ENCODE assay signal across 39 cellular contexts in the genomic region with DNA sequence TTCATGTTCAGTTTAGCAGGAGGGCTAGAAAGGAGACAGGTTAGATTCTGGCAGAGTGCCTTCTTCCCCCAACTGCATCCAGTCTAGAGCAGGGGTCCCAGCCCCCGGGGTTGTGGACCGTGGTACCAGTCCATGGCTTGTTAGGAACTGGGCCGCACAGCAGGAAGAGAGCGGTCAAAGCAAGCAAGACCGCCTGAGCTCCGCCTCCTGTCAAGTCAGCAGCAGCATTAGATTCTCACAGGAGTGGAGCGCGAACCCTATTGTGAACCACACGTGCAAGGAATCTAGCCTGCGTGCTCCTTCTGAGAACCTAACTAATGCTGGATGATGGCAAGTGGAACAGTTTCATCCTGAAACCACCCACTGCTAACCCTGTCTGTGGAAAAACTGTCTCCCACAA.
"Had no signal": no experiment of that assay in that cellular context is flagged by ENCODE, and none has a peak within 500 bp of the region (broad histone marks: within the 10 kb centered on the region; RNA-seq: fewer than 3 reads in every experiment).

No MANE protein-coding gene starts in this region.

- H3K9me3 Mint-ChIP-seq: activated B cell treated with CpG ODN at 0.5 μM for 24 hours; activated CD4-positive, alpha-beta memory T cell treated with anti-CD3 and anti-CD28 coated beads for 36 hours; activated CD4-positive, alpha-beta T cell treated with anti-CD3 and anti-CD28 coated beads, Interleukin-2, amount 10 ng/mL, durations not matched to agents 24 days and 14 days; activated CD8-positive, alpha-beta T cell treated with anti-CD3 and anti-CD28 coated beads for 36 hours; activated naive CD4-positive, alpha-beta T cell treated with anti-CD3 and anti-CD28 coated beads for 36 hours; activated naive CD4-positive, alpha-beta T cell treated with anti-CD3 and anti-CD28 coated beads, Interleukin-2, amount 50 U/mL, for 72 hours; activated naive CD8-positive, alpha-beta T cell treated with anti-CD3 and anti-CD28 coated beads for 36 hours; activated T-cell treated with anti-CD3 and anti-CD28 coated beads, Interleukin-2, amount 50 U/mL, for 4 hours; activated T-cell treated with anti-CD3 and anti-CD28 coated beads, Interleukin-2, amount 50 U/mL, for 72 hours; activated T-helper 1 cell treated with anti-CD3 and anti-CD28 coated beads, Interleukin-12 subunit alpha, Interleukin-12 subunit beta, Interleukin-2, Interleukin-4 antibody, amounts not matched to agents 30 ng/mL and 10 ng/mL and 1 ng/mL, durations not matched to agents 14 hours and 24 hours and 36 hours; activated T-helper 17 cell treated with anti-CD3 and anti-CD28 coated beads, Interleukin-2, amount 50 U/mL, for 72 hours; central memory CD8-positive, alpha-beta T cell; T-helper 1 cell treated with Interleukin-12 subunit alpha and Interleukin-12 subunit beta and Interleukin-4 antibody, amounts not matched to agents 30 μg/mL and 1 μg/mL, for 36 hours; T-helper 2 cell treated with Interferon-gamma antibody and Interleukin-4, amounts not matched to agents 5 μg/mL and 100 μg/mL, for 36 hours had no signal

- H3K4me3 Mint-ChIP-seq: activated B cell treated with CpG ODN at 0.5 μM for 24 hours; activated CD4-positive, alpha-beta memory T cell treated with anti-CD3 and anti-CD28 coated beads for 36 hours; activated CD4-positive, alpha-beta T cell treated with anti-CD3 and anti-CD28 coated beads, Interleukin-2, amount 10 ng/mL, durations not matched to agents 24 days and 14 days; activated CD8-positive, alpha-beta T cell treated with anti-CD3 and anti-CD28 coated beads for 36 hours; activated naive CD4-positive, alpha-beta T cell treated with anti-CD3 and anti-CD28 coated beads for 36 hours; activated naive CD8-positive, alpha-beta T cell treated with anti-CD3 and anti-CD28 coated beads for 36 hours; activated T-cell treated with anti-CD3 and anti-CD28 coated beads, Interleukin-2, amount 50 U/mL, for 4 hours; activated T-cell treated with anti-CD3 and anti-CD28 coated beads, Interleukin-2, amount 50 U/mL, for 72 hours; activated T-helper 1 cell treated with anti-CD3 and anti-CD28 coated beads, Interleukin-12 subunit alpha, Interleukin-12 subunit beta, Interleukin-2, Interleukin-4 antibody, amounts not matched to agents 30 ng/mL and 10 ng/mL and 1 ng/mL, durations not matched to agents 14 hours and 24 hours and 36 hours; activated T-helper 17 cell treated with anti-CD3 and anti-CD28 coated beads, Interleukin-2, amount 50 U/mL, for 72 hours; central memory CD8-positive, alpha-beta T cell; T-helper 1 cell treated with Interleukin-12 subunit alpha and Interleukin-12 subunit beta and Interleukin-4 antibody, amounts not matched to agents 30 μg/mL and 1 μg/mL, for 36 hours; T-helper 2 cell treated with Interferon-gamma antibody and Interleukin-4, amounts not matched to agents 5 μg/mL and 100 μg/mL, for 36 hours had no signal

- H3K27me3 ChIP-seq: adrenal gland, body of pancreas, brain microvascular endothelial cell, breast epithelium had no signal

- H3K4me1 ChIP-seq: adrenal gland, body of pancreas, breast epithelium had no signal

- H3K27ac Mint-ChIP-seq: activated B cell treated with CpG ODN at 0.5 μM for 24 hours; activated CD4-positive, alpha-beta memory T cell treated with anti-CD3 and anti-CD28 coated beads for 36 hours; activated CD4-positive, alpha-beta T cell treated with anti-CD3 and anti-CD28 coated beads, Interleukin-2, amount 10 ng/mL, durations not matched to agents 24 days and 14 days; activated CD8-positive, alpha-beta T cell treated with anti-CD3 and anti-CD28 coated beads for 36 hours; activated naive CD4-positive, alpha-beta T cell treated with anti-CD3 and anti-CD28 coated beads for 36 hours; activated naive CD4-positive, alpha-beta T cell treated with anti-CD3 and anti-CD28 coated beads, Interleukin-2, amount 50 U/mL, for 72 hours; activated T-cell treated with anti-CD3 and anti-CD28 coated beads, Interleukin-2, amount 50 U/mL, for 72 hours; activated T-helper 1 cell treated with anti-CD3 and anti-CD28 coated beads, Interleukin-12 subunit alpha, Interleukin-12 subunit beta, Interleukin-2, Interleukin-4 antibody, amounts not matched to agents 30 ng/mL and 10 ng/mL and 1 ng/mL, durations not matched to agents 14 hours and 24 hours and 36 hours; T-helper 1 cell treated with Interleukin-12 subunit alpha and Interleukin-12 subunit beta and Interleukin-4 antibody, amounts not matched to agents 30 μg/mL and 1 μg/mL, for 36 hours; T-helper 2 cell treated with Interferon-gamma antibody and Interleukin-4, amounts not matched to agents 5 μg/mL and 100 μg/mL, for 36 hours had no signal

- DNase-seq: activated B cell treated with CpG ODN at 0.5 μM for 24 hours; activated CD4-positive, alpha-beta memory T cell treated with anti-CD3 and anti-CD28 coated beads for 36 hours; activated CD4-positive, alpha-beta T cell treated with anti-CD3 and anti-CD28 coated beads for 4 hours; activated CD4-positive, alpha-beta T cell treated with anti-CD3 and anti-CD28 coated beads, Interleukin-2, amount 10 ng/mL, durations not matched to agents 24 days and 14 days; activated CD4-positive, alpha-beta T cell treated with anti-CD3 and anti-CD28 coated beads, Interleukin-2, amount 50 U/mL, for 1 hour; activated CD4-positive, alpha-beta T cell treated with anti-CD3 and anti-CD28 coated beads, Interleukin-2, amount 50 U/mL, for 4 hours; activated CD4-positive, CD25-positive, alpha-beta regulatory T cell treated with anti-CD3 and anti-CD28 coated beads, Interleukin-2, amount 50 U/mL, for 72 hours; activated CD8-positive, alpha-beta memory T cell treated with anti-CD3 and anti-CD28 coated beads, Interleukin-2, amount 50 U/mL, for 4 hours; activated CD8-positive, alpha-beta T cell treated with anti-CD3 and anti-CD28 coated beads for 36 hours; activated effector memory CD4-positive, alpha-beta T cell treated with anti-CD3 and anti-CD28 coated beads, Interleukin-2, amount 50 U/mL, for 16 hours; activated gamma-delta T cell treated with Interleukin-2 at 50 U/mL for 16 hours; activated naive CD4-positive, alpha-beta T cell; activated naive CD4-positive, alpha-beta T cell treated with anti-CD3 and anti-CD28 coated beads for 36 hours; activated naive CD4-positive, alpha-beta T cell treated with anti-CD3 and anti-CD28 coated beads, Interleukin-2, amount 50 U/mL, for 16 hours; activated naive CD8-positive, alpha-beta T cell treated with anti-CD3 and anti-CD28 coated beads for 36 hours; activated T-cell treated with anti-CD3 and anti-CD28 coated beads for 4 hours; activated T-cell treated with anti-CD3 and anti-CD28 coated beads, Interleukin-2, amount 50 U/mL, for 1 hour; activated T-cell treated with anti-CD3 and anti-CD28 coated beads, Interleukin-2, amount 50 U/mL, for 4 hours; activated T-cell treated with anti-CD3 and anti-CD28 coated beads, Interleukin-2, amount 50 U/mL, for 72 hours; amniotic stem cell; aorta; body of pancreas; brain microvascular endothelial cell; caudate nucleus; SW 1271; T-helper 1 cell; T-helper 2 cell; T-helper 9 cell had no signal

- H3K36me3 ChIP-seq: adrenal gland, breast epithelium had no signal

- ATAC-seq: activated CD8-positive, alpha-beta T cell treated with anti-CD3 and anti-CD28 coated beads for 36 hours; activated naive CD4-positive, alpha-beta T cell treated with anti-CD3 and anti-CD28 coated beads, Interleukin-2, amount 50 U/mL, for 72 hours; activated T-cell treated with anti-CD3 and anti-CD28 coated beads, Interleukin-2, amount 50 U/mL, for 4 hours; activated T-cell treated with anti-CD3 and anti-CD28 coated beads, Interleukin-2, amount 50 U/mL, for 72 hours; activated T-helper 17 cell treated with anti-CD3 and anti-CD28 coated beads, Interleukin-2, amount 50 U/mL, for 72 hours; body of pancreas had no signal

- H3K27me3 Mint-ChIP-seq: activated B cell treated with CpG ODN at 0.5 μM for 24 hours; activated CD4-positive, alpha-beta memory T cell treated with anti-CD3 and anti-CD28 coated beads for 36 hours; activated CD4-positive, alpha-beta T cell treated with anti-CD3 and anti-CD28 coated beads, Interleukin-2, amount 10 ng/mL, durations not matched to agents 24 days and 14 days; activated CD8-positive, alpha-beta T cell treated with anti-CD3 and anti-CD28 coated beads for 36 hours; activated naive CD8-positive, alpha-beta T cell treated with anti-CD3 and anti-CD28 coated beads for 36 hours; activated T-helper 17 cell treated with anti-CD3 and anti-CD28 coated beads, Interleukin-2, amount 50 U/mL, for 72 hours; central memory CD8-positive, alpha-beta T cell had no signal

- H3K4me3 ChIP-seq: adrenal gland, body of pancreas, breast epithelium had no signal

- H3K27ac ChIP-seq: adrenal gland, body of pancreas, brain microvascular endothelial cell, breast epithelium, VCaP had no signal

- H3K9me3 ChIP-seq: adrenal gland, body of pancreas, breast epithelium had no signal

- FAIRE-seq: astrocyte, TTC549 had no signal

- H3K4me1 Mint-ChIP-seq: central memory CD8-positive, alpha-beta T cell had no signal
